9 cellular contexts compared by ENCODE assay signal in the genomic region with DNA sequence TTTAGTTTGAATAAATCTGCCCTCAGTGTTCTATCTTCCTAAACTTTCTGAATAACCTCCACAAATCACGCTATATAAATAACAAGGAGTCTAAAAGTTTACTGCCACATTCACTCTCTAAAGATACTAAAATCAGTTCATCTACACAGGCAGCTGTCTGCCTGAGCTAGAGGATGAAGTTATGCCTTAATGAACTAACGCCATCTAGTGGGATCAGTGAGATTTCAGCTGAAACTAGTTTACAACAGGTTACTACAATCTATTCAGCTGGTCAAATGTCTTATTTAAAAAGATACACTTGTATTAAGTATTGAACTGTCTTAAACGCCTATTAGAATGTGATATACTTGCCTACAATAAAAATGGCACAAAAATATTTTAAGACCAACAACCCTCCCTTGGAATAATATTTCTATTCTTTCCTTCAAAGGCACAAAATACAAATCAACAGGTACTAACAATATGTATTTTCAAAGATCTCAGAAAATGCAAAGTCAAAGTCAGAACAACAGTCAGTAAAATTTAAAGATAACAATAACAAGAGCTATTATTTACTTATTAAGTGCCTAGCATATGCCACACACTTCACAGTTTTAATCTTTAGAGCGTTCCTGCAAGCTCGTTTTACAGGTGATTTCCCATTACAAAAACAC.
DNase-seq lines count a peak whose midpoint lies in the region; ATAC-seq and TF ChIP-seq lines count a peak whose summit lies in the region.
"Had no signal": no experiment of that assay in that cellular context is flagged by ENCODE, and none has a peak within 500 bp of the region (broad histone marks: within the 10 kb centered on the region; RNA-seq: fewer than 3 reads in every experiment).

No MANE protein-coding gene starts in this region.

- no peaks in the 10 kb centered on the region for H3K36me3 Mint-ChIP-seq in activated CD8-positive, alpha-beta T cell treated with anti-CD3 and anti-CD28 coated beads for 36 hours (ENCODE audit: low read depth)

- CTCF ChIA-PET in activated CD8-positive, alpha-beta T cell treated with anti-CD3 and anti-CD28 coated beads for 36 hours (lab: Charles Lee): interaction anchor here (0.7 to 2.9 kb wide), 43 partner anchors 10 to 312 kb away, joined by 3 to 89 read pairs (median 4); a partner anchor contains a TSS

- POLR2A ChIA-PET in activated CD8-positive, alpha-beta T cell treated with anti-CD3 and anti-CD28 coated beads for 36 hours (lab: Charles Lee): interaction anchor here (0.6 kb wide), 1 partner anchor 611 kb away, joined by 3 read pairs; no protein-coding TSS in a partner anchor

- DNase-seq in NCI-H1436 (lab: John Stamatoyannopoulos, UW): peak; percentile 45
- no peak for DNase-seq in NCI-H1436 treated with DMSO at 0.1 percent for 48 hours (lab: John Stamatoyannopoulos, UW)
- peak; percentile 78 for DNase-seq in NCI-H345 (lab: John Stamatoyannopoulos, UW)
- peak; percentile 13 for DNase-seq in activated CD8-positive, alpha-beta T cell treated with anti-CD3 and anti-CD28 coated beads for 36 hours
- DNase-seq in Right ventricle myocardium superior: no peak
- DNase-seq in prostate gland (ENCODE audit: low spot score): peak; percentile 55

- no peak for TF ChIP-seq POLR2A in prostate gland (IDR thresholded peaks at IDR 0.05)

- H3K4me1 Mint-ChIP-seq in activated CD8-positive, alpha-beta T cell treated with anti-CD3 and anti-CD28 coated beads for 36 hours (ENCODE audit: low read depth): peaks cover 2% of the 10 kb centered on the region

- ATAC-seq in HG02610 (IDR thresholded peaks at IDR 0.05; ENCODE audit: unreplicated experiment): peak; percentile 41
- ATAC-seq in activated CD8-positive, alpha-beta T cell treated with anti-CD3 and anti-CD28 coated beads for 36 hours: peak; percentile 62
- ATAC-seq in Right ventricle myocardium superior (ENCODE audit: poor library complexity): peak; percentile 89
- ATAC-seq in HG03432 (IDR thresholded peaks at IDR 0.05; ENCODE audit: unreplicated experiment): no peak

- H3K27me3 ChIP-seq in prostate gland (replicated peaks; ENCODE audit: insufficient read depth): no peaks in the 10 kb centered on the region
- H3K27me3 ChIP-seq: BLaER1 had no signal

- no peak overlapping the region for H3K4me3 ChIP-seq in prostate gland
- H3K4me3 ChIP-seq: BLaER1 had no signal

- no peak overlapping the region for H3K27ac ChIP-seq in prostate gland
- H3K27ac ChIP-seq: BLaER1 had no signal

- no peaks in the 10 kb centered on the region for H3K9me3 ChIP-seq in prostate gland
- H3K9me3 ChIP-seq: BLaER1 had no signal

- H3K27me3 Mint-ChIP-seq in activated CD8-positive, alpha-beta T cell treated with anti-CD3 and anti-CD28 coated beads for 36 hours: no peaks in the 10 kb centered on the region

- intact Hi-C loops in activated CD8-positive, alpha-beta T cell treated with anti-CD3 and anti-CD28 coated beads for 36 hours (cut with micrococcal nuclease): loop anchor here (1.0 kb wide), 1 partner anchor 41 kb away; no protein-coding TSS in a partner anchor
- intact Hi-C loops in Right ventricle myocardium superior (cut with DNase I): loop anchor here (2.0 to 10.0 kb wide), 2 partner anchors 42 to 162 kb away; a partner anchor contains a TSS
- intact Hi-C loops in prostate gland (cut with DNase I): loop anchor here (2.0 kb wide), 1 partner anchor 42 kb away; no protein-coding TSS in a partner anchor

- WGBS in prostate gland: 40% methylated on average over 5 of the region's 5 CpGs

- H3K27ac Mint-ChIP-seq in activated CD8-positive, alpha-beta T cell treated with anti-CD3 and anti-CD28 coated beads for 36 hours: no peak overlapping the region

- no peaks in the 10 kb centered on the region for H3K4me1 ChIP-seq in prostate gland (replicated peaks)

- H3K36me3 ChIP-seq in prostate gland: no peaks in the 10 kb centered on the region
- H3K36me3 ChIP-seq: BLaER1 had no signal

- no peaks in the 10 kb centered on the region for H3K9me3 Mint-ChIP-seq in activated CD8-positive, alpha-beta T cell treated with anti-CD3 and anti-CD28 coated beads for 36 hours

- no peak overlapping the region for H3K4me3 Mint-ChIP-seq in activated CD8-positive, alpha-beta T cell treated with anti-CD3 and anti-CD28 coated beads for 36 hours

- TF ChIP-seq CTCF in activated CD8-positive, alpha-beta T cell treated with anti-CD3 and anti-CD28 coated beads for 36 hours (IDR thresholded peaks at IDR 0.05): peak; percentile 86
- TF ChIP-seq CTCF in prostate gland (IDR thresholded peaks at IDR 0.05): peak in 3 of 4 experiments; percentile 56 to 83 (median 75)

Comparison
In these comparisons a context has a peak if more than half of its experiments do, and no peak if none do; other contexts are left out.
1. DNase-seq: peak in NCI-H1436 (single experiment), NCI-H345 (single experiment), activated CD8-positive, alpha-beta T cell treated with anti-CD3 and anti-CD28 coated beads for 36 hours (single experiment) and prostate gland (single experiment); none in NCI-H1436 treated with DMSO at 0.1 percent for 48 hours (single experiment) and Right ventricle myocardium superior (single experiment).